In the genomic region with DNA sequence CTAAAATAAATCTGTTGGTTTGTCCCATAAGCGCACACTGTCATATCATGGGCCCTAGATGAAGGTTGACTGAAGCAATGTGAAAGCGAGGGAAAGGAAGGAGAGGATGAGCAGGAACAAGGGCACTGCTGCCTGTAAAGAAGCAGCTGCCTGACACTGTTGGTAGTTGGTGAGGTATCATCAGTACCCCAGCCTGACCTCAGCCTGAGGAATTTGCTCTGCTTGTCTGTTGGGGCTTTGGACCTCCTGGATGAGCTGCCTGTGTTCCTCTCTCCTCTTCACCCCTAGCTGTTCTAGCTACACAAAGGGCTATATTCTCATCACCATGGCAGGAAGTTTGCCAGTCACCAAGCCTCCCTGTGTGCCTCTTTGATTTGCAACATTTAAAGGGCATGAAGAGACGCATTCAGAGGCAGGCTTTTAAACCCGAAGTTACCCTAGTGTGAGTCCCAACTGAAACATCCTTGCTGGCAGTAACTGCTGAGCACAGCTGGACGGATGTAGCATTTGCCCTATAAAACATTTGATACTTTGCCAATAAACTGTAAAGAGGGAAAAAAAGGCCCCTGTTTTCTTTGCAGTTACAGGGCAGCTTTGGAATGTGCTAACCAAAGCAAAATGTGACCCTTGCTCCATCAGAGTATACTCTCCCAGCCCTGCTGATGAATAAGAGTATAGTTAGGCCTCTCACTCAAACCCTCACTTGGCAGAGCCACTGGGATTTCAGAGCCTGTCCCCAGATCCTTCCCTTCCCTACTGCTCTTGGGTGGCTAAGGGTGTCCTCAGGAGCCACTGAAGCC, we compare ENCODE assay signal across 10 cellular contexts. TPM values are rescaled to one million over a fixed set of nuclear protein-coding genes. Genes with fewer than 3 reads are reported as not detected.
DNase-seq lines count a peak whose midpoint lies in the region; ATAC-seq, FAIRE-seq and TF ChIP-seq lines count a peak whose summit lies in the region.
"Had no signal": no experiment of that assay in that cellular context is flagged by ENCODE, and none has a peak within 500 bp of the region (broad histone marks: within the 10 kb centered on the region; RNA-seq: fewer than 3 reads in every experiment).

No MANE protein-coding gene starts in this region.

- H3K9me3 Mint-ChIP-seq in endodermal cell = no peaks in the 10 kb centered on the region
- H3K9me3 Mint-ChIP-seq: central memory CD8-positive, alpha-beta T cell had no signal

- WGBS in endodermal cell (ENCODE audit: insufficient coverage in 1 of 2, insufficient read length in 1 of 2), 2 experiments = 76 to 93% methylated on average over 5 of the region's 5 CpGs

- H3K36me3 ChIP-seq in endodermal cell (ENCODE audit: control insufficient read depth, insufficient read depth, low read length) (no peaks in the 10 kb centered on the region), mucosa of rectum (ENCODE audit: control insufficient read depth in 2 of 2, insufficient read depth in 2 of 2, low read length in 2 of 2) (no peaks in the 10 kb centered on the region)

- H3K4me3 Mint-ChIP-seq in endodermal cell = no peak overlapping the region
- H3K4me3 Mint-ChIP-seq: central memory CD8-positive, alpha-beta T cell had no signal

- no peak overlapping the region for H3K27ac Mint-ChIP-seq in endodermal cell

- H3K4me1 ChIP-seq in endodermal cell (ENCODE audit: control insufficient read depth, insufficient read depth, low read length) (peaks cover 6% of the 10 kb centered on the region), mucosa of rectum (ENCODE audit: control insufficient read depth in 2 of 2, insufficient read depth in 2 of 2, low read length in 2 of 2) (peaks cover 10 to 15% of the 10 kb centered on the region in 2 donors)

- no peak for TF ChIP-seq CTCF in endodermal cell (conservative IDR thresholded peaks at IDR 0.05)

- FAIRE-seq in urothelium cell line (lab: Jason Lieb, UNC) = peak; percentile 94
- FAIRE-seq: A204.1 had no signal

- peak; percentile 34 for DNase-seq in NCI-H1105 treated with DMSO at 0.1 percent for 48 hours (lab: John Stamatoyannopoulos, UW)
- DNase-seq in NCI-H1105 (lab: John Stamatoyannopoulos, UW) = no peak
- DNase-seq in endodermal cell = peak; percentile 48
- peak; percentile 81 for DNase-seq in urothelium cell line (ENCODE audit: low spot score)
- DNase-seq in activated naive CD4-positive, alpha-beta T cell treated with Interleukin-2 at 50 U/mL for 16 hours = no peak
- no peak for DNase-seq in KG1 (lab: John Stamatoyannopoulos, UW)

- H3K27me3 Mint-ChIP-seq in endodermal cell (ENCODE audit: insufficient read depth) = peaks cover 6% of the 10 kb centered on the region

- H3K36me3 Mint-ChIP-seq in endodermal cell (ENCODE audit: low read depth) = no peaks in the 10 kb centered on the region

- peaks cover 4% of the 10 kb centered on the region for H3K27me3 ChIP-seq in endodermal cell (ENCODE audit: control insufficient read depth, insufficient read depth, low read length, poor library complexity, severe bottlenecking)
- no peaks in the 10 kb centered on the region for H3K27me3 ChIP-seq in mucosa of rectum (ENCODE audit: control insufficient read depth in 2 of 2, insufficient read depth in 2 of 2, low read length in 2 of 2)

- H3K9me3 ChIP-seq in endodermal cell (ENCODE audit: control insufficient read depth, low read length) = no peaks in the 10 kb centered on the region
- no peaks in the 10 kb centered on the region for H3K9me3 ChIP-seq in mucosa of rectum (ENCODE audit: control insufficient read depth in 2 of 2, low read length in 2 of 2)

- H3K4me3 ChIP-seq in endodermal cell (ENCODE audit: low read length) (no peak overlapping the region), mucosa of rectum (ENCODE audit: low read length in 2 of 2) (no peak overlapping the region)

- H3K27ac ChIP-seq in endodermal cell (ENCODE audit: low read depth, low read length) (peak overlapping the region; percentile 66), mucosa of rectum (ENCODE audit: low read depth in 2 of 2, low read length in 2 of 2) (peak overlapping the region; percentile 19 to 46)

- H3K4me1 Mint-ChIP-seq in endodermal cell = peaks cover 32% of the 10 kb centered on the region

- no peak for ATAC-seq in GM19023 (IDR thresholded peaks at IDR 0.05; ENCODE audit: unreplicated experiment)

- H3K9ac ChIP-seq in endodermal cell (ENCODE audit: extremely low read depth, low read length, poor library complexity, severe bottlenecking) (no peak overlapping the region), mucosa of rectum (ENCODE audit: low read depth in 1 of 2, low read length in 2 of 2) (peak overlapping the region in 1 of 2 donors; percentile 4)

RNA-seq across cellular contexts. Expression of gene SPATA6, which starts 22.2 kb away (rescaled TPM):
- total RNA-seq in endodermal cell = 10 to 100 TPM; 42.8 to 51.5 TPM
- polyA plus RNA-seq in endodermal cell (2013, experiment 1 of 2) = 17.3 TPM
- 19.0 TPM for polyA plus RNA-seq in endodermal cell (2013, experiment 2 of 2)

Comparison
In these comparisons a context has a peak if more than half of its experiments do, and no peak if none do; other contexts are left out.
1. DNase-seq: peak in NCI-H1105 treated with DMSO at 0.1 percent for 48 hours (single experiment), endodermal cell (single experiment) and urothelium cell line (single experiment); none in NCI-H1105 (single experiment), activated naive CD4-positive, alpha-beta T cell treated with Interleukin-2 at 50 U/mL for 16 hours (single experiment) and KG1 (single experiment).